Comparison of ENCODE assay signal across 16 cellular contexts in the genomic region with DNA sequence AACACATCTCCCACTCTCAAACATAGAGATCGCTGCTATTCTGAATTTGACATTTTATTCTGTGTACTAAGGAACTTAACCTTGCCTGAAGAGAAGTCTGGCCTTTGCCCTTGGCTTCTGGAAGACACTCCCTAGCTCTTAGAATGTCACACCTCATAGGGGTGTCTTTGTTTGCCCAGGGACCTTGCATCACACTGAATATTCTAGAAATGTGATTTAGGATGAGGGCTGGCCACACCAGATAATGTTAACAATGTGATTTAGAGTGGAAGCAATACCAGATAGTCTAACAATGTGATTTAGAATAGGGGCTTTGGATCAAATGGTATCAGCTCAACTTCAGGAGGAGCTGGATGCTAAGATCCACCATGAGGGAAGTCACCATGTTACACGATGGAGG. TPM values are rescaled to one million over a fixed set of nuclear protein-coding genes. Genes with fewer than 3 reads are reported as not detected.
DNase-seq lines count a peak whose midpoint lies in the region; ATAC-seq and TF ChIP-seq lines count a peak whose summit lies in the region.
"Had no signal": no experiment of that assay in that cellular context is flagged by ENCODE, and none has a peak within 500 bp of the region (broad histone marks: within the 10 kb centered on the region; RNA-seq: fewer than 3 reads in every experiment).

No MANE protein-coding gene starts in this region.

- peaks cover 31 to 44% (median 35%) of the 10 kb centered on the region in 10 experiments for H3K4me1 ChIP-seq in BLaER1 treated with 17β-estradiol and CSF1 and Interleukin-3, amounts not matched to agents 10 nM and 100 nM
- H3K4me1 ChIP-seq in DOHH2 (ENCODE audit: control insufficient read depth, low read length): peaks cover 24% of the 10 kb centered on the region
- H3K4me1 ChIP-seq: A549, BE2C had no signal

- peaks cover 17% of the 10 kb centered on the region for H3K27me3 Mint-ChIP-seq in activated CD8-positive, alpha-beta T cell treated with anti-CD3 and anti-CD28 coated beads, Interleukin-2, amount 10 ng/mL, durations not matched to agents 7 days and 5 days (ENCODE audit: low read depth)
- peaks cover 25% of the 10 kb centered on the region for H3K27me3 Mint-ChIP-seq in activated CD8-positive, alpha-beta T cell treated with anti-CD3 and anti-CD28 coated beads for 36 hours
- H3K27me3 Mint-ChIP-seq in dendritic cell treated with granulocyte-macrophage colony-stimulating factor and Interleukin-4, amounts not matched to agents 40 ng/mL and 50 ng/mL, for 4 days: peaks cover 1% of the 10 kb centered on the region

- H3K27ac ChIP-seq in BLaER1 treated with 17β-estradiol and CSF1 and Interleukin-3, amounts not matched to agents 10 nM and 100 nM: peak overlapping the region in 10 of 11 experiments; percentile 30 to 83 (median 68); a peak in 19 of 22 replicates
- no peak overlapping the region for H3K27ac ChIP-seq in DOHH2 (ENCODE audit: low read depth, low read length)
- H3K27ac ChIP-seq: A549 had no signal

- H3K4me3 ChIP-seq in BLaER1 treated with 17β-estradiol and CSF1 and Interleukin-3, amounts not matched to agents 10 nM and 100 nM: no peak overlapping the region
- H3K4me3 ChIP-seq in DOHH2 (ENCODE audit: low read length): no peak overlapping the region
- H3K4me3 ChIP-seq: A549, GM12878 had no signal

- POLR2A ChIA-PET in activated CD8-positive, alpha-beta T cell treated with anti-CD3 and anti-CD28 coated beads, Interleukin-2, amount 10 ng/mL, durations not matched to agents 7 days and 5 days (lab: Charles Lee): no interaction called here
- POLR2A ChIA-PET in activated CD8-positive, alpha-beta T cell treated with anti-CD3 and anti-CD28 coated beads for 36 hours (lab: Charles Lee): interaction anchor here (0.7 kb wide), 1 partner anchor 199 kb away, joined by 3 read pairs; no protein-coding TSS in a partner anchor
- POLR2A ChIA-PET in HEK293T (lab: Yijun Ruan, JAX): no interaction called here

- ATAC-seq in activated CD8-positive, alpha-beta T cell treated with anti-CD3 and anti-CD28 coated beads, Interleukin-2, amount 10 ng/mL, durations not matched to agents 7 days and 5 days: no peak
- no peak for ATAC-seq in activated CD8-positive, alpha-beta T cell treated with anti-CD3 and anti-CD28 coated beads for 36 hours
- ATAC-seq: A549, GM12878 had no signal

- peaks cover 0 to 8% (median 7%) of the 10 kb centered on the region in 11 experiments; a peak in 8 of 22 replicates for H3K9me3 ChIP-seq in BLaER1 treated with 17β-estradiol and CSF1 and Interleukin-3, amounts not matched to agents 10 nM and 100 nM (replicated peaks in 1 of 11)
- H3K9me3 ChIP-seq in DOHH2 (ENCODE audit: control insufficient read depth, insufficient read depth, low read length): peaks cover 5% of the 10 kb centered on the region
- H3K9me3 ChIP-seq: BE2C had no signal

- H3K9ac ChIP-seq in BLaER1 treated with 17β-estradiol and CSF1 and Interleukin-3, amounts not matched to agents 10 nM and 100 nM: peak overlapping the region in 3 of 11 experiments; percentile 29 to 62 (median 43); a peak in 4 of 22 replicates

- no peak for TF ChIP-seq CTCF in activated CD8-positive, alpha-beta T cell treated with anti-CD3 and anti-CD28 coated beads for 36 hours (IDR thresholded peaks at IDR 0.05)
- no peak for TF ChIP-seq CTCF in DOHH2 (IDR thresholded peaks at IDR 0.05; ENCODE audit: low read depth, low read length, poor library complexity, severe bottlenecking)

- H3K9me2 ChIP-seq in DOHH2 (replicated peaks; ENCODE audit: control insufficient read depth, low read length): no peaks in the 10 kb centered on the region

- peak overlapping the region; percentile 76 for H3K27ac Mint-ChIP-seq in activated CD8-positive, alpha-beta T cell treated with anti-CD3 and anti-CD28 coated beads, Interleukin-2, amount 10 ng/mL, durations not matched to agents 7 days and 5 days
- no peak overlapping the region for H3K27ac Mint-ChIP-seq in activated CD8-positive, alpha-beta T cell treated with anti-CD3 and anti-CD28 coated beads for 36 hours
- peak overlapping the region; percentile 30 for H3K27ac Mint-ChIP-seq in dendritic cell treated with granulocyte-macrophage colony-stimulating factor and Interleukin-4, amounts not matched to agents 40 ng/mL and 50 ng/mL, for 4 days
- H3K27ac Mint-ChIP-seq: H9, IgD-negative memory B cell had no signal

- peaks cover 63% of the 10 kb centered on the region for H3K4me1 Mint-ChIP-seq in activated CD8-positive, alpha-beta T cell treated with anti-CD3 and anti-CD28 coated beads, Interleukin-2, amount 10 ng/mL, durations not matched to agents 7 days and 5 days (ENCODE audit: low read depth)
- peaks cover 12% of the 10 kb centered on the region for H3K4me1 Mint-ChIP-seq in activated CD8-positive, alpha-beta T cell treated with anti-CD3 and anti-CD28 coated beads for 36 hours (ENCODE audit: low read depth)
- peaks cover 34% of the 10 kb centered on the region for H3K4me1 Mint-ChIP-seq in dendritic cell treated with granulocyte-macrophage colony-stimulating factor and Interleukin-4, amounts not matched to agents 40 ng/mL and 50 ng/mL, for 4 days (ENCODE audit: low read depth)

- no peaks in the 10 kb centered on the region for H3F3A ChIP-seq in DOHH2 (ENCODE audit: control insufficient read depth, insufficient read depth)

- no peaks in the 10 kb centered on the region for H3K27me3 ChIP-seq in BLaER1 treated with 17β-estradiol and CSF1 and Interleukin-3, amounts not matched to agents 10 nM and 100 nM
- H3K27me3 ChIP-seq in DOHH2 (ENCODE audit: control insufficient read depth, low read length): peaks cover 10% of the 10 kb centered on the region; the same call in 1 of the 2 replicates

- no peak for DNase-seq in activated CD8-positive, alpha-beta T cell treated with anti-CD3 and anti-CD28 coated beads, Interleukin-2, amount 10 ng/mL, durations not matched to agents 7 days and 5 days
- no peak for DNase-seq in activated CD8-positive, alpha-beta T cell treated with anti-CD3 and anti-CD28 coated beads for 36 hours
- no peak for DNase-seq in HEK293T (ENCODE audit: extremely low spot score)
- no peak for DNase-seq in cerebellum (ENCODE audit: low spot score)
- DNase-seq: BE2C, DMS53, GOT3, H9 had no signal

- H3K36me3 ChIP-seq in BLaER1 treated with 17β-estradiol and CSF1 and Interleukin-3, amounts not matched to agents 10 nM and 100 nM: no peaks in the 10 kb centered on the region
- no peaks in the 10 kb centered on the region for H3K36me3 ChIP-seq in DOHH2 (ENCODE audit: control insufficient read depth, low read length)
- H3K36me3 ChIP-seq: BE2C had no signal

- H3K4me3 Mint-ChIP-seq in activated CD8-positive, alpha-beta T cell treated with anti-CD3 and anti-CD28 coated beads, Interleukin-2, amount 10 ng/mL, durations not matched to agents 7 days and 5 days: no peak overlapping the region
- H3K4me3 Mint-ChIP-seq in activated CD8-positive, alpha-beta T cell treated with anti-CD3 and anti-CD28 coated beads for 36 hours: no peak overlapping the region
- H3K4me3 Mint-ChIP-seq in dendritic cell treated with granulocyte-macrophage colony-stimulating factor and Interleukin-4, amounts not matched to agents 40 ng/mL and 50 ng/mL, for 4 days: no peak overlapping the region
- H3K4me3 Mint-ChIP-seq: H9, IgD-negative memory B cell had no signal

- no peaks in the 10 kb centered on the region for H4K20me1 ChIP-seq in BLaER1 treated with 17β-estradiol and CSF1 and Interleukin-3, amounts not matched to agents 10 nM and 100 nM
- no peaks in the 10 kb centered on the region for H4K20me1 ChIP-seq in DOHH2 (ENCODE audit: control insufficient read depth, insufficient read depth, low read depth, low read length)

- intact Hi-C loops in activated CD8-positive, alpha-beta T cell treated with anti-CD3 and anti-CD28 coated beads for 36 hours (cut with micrococcal nuclease): loop anchor here (5.0 kb wide), 1 partner anchor 100 kb away; no protein-coding TSS in a partner anchor
- intact Hi-C loops in dendritic cell treated with granulocyte-macrophage colony-stimulating factor and Interleukin-4, amounts not matched to agents 40 ng/mL and 50 ng/mL, for 4 days (cut with micrococcal nuclease): loop anchor here (10.0 kb wide), 1 partner anchor 53 kb away; no protein-coding TSS in a partner anchor

- CTCF ChIA-PET in activated CD8-positive, alpha-beta T cell treated with anti-CD3 and anti-CD28 coated beads, Interleukin-2, amount 10 ng/mL, durations not matched to agents 7 days and 5 days (lab: Charles Lee): interaction anchor here (0.6 to 4.1 kb wide), 11 partner anchors 8 to 103 kb away, joined by 3 to 22 read pairs (median 4); no protein-coding TSS in a partner anchor
- CTCF ChIA-PET in activated CD8-positive, alpha-beta T cell treated with anti-CD3 and anti-CD28 coated beads for 36 hours (lab: Charles Lee): interaction anchor here (1.3 to 2.3 kb wide), 4 partner anchors 12 to 127 kb away, joined by 3 to 14 read pairs (median 4); no protein-coding TSS in a partner anchor
- CTCF ChIA-PET in HEK293T (lab: Yijun Ruan, JAX): interaction anchor here (0.7 kb wide), 1 partner anchor 57 kb away, joined by 3 read pairs; no protein-coding TSS in a partner anchor

- H3K9me3 Mint-ChIP-seq in activated CD8-positive, alpha-beta T cell treated with anti-CD3 and anti-CD28 coated beads, Interleukin-2, amount 10 ng/mL, durations not matched to agents 7 days and 5 days (ENCODE audit: insufficient read depth): no peaks in the 10 kb centered on the region
- no peaks in the 10 kb centered on the region for H3K9me3 Mint-ChIP-seq in activated CD8-positive, alpha-beta T cell treated with anti-CD3 and anti-CD28 coated beads for 36 hours
- no peaks in the 10 kb centered on the region for H3K9me3 Mint-ChIP-seq in dendritic cell treated with granulocyte-macrophage colony-stimulating factor and Interleukin-4, amounts not matched to agents 40 ng/mL and 50 ng/mL, for 4 days
- H3K9me3 Mint-ChIP-seq: IgD-negative memory B cell had no signal

- no peaks in the 10 kb centered on the region for H3K79me2 ChIP-seq in DOHH2 (ENCODE audit: control insufficient read depth, low read length)

- peak overlapping the region; percentile 72 to 91 (median 80) for H3K4me2 ChIP-seq in BLaER1 treated with 17β-estradiol and CSF1 and Interleukin-3, amounts not matched to agents 10 nM and 100 nM
- H3K4me2 ChIP-seq in DOHH2 (ENCODE audit: low read length): peak overlapping the region; percentile 37; the same call in 1 of the 2 replicates
- H3K4me2 ChIP-seq: A549 had no signal

- peaks cover 4% of the 10 kb centered on the region for H3K36me3 Mint-ChIP-seq in activated CD8-positive, alpha-beta T cell treated with anti-CD3 and anti-CD28 coated beads, Interleukin-2, amount 10 ng/mL, durations not matched to agents 7 days and 5 days (ENCODE audit: low read depth)
- no peaks in the 10 kb centered on the region for H3K36me3 Mint-ChIP-seq in activated CD8-positive, alpha-beta T cell treated with anti-CD3 and anti-CD28 coated beads for 36 hours (ENCODE audit: low read depth)
- H3K36me3 Mint-ChIP-seq in dendritic cell treated with granulocyte-macrophage colony-stimulating factor and Interleukin-4, amounts not matched to agents 40 ng/mL and 50 ng/mL, for 4 days (ENCODE audit: low read depth): no peaks in the 10 kb centered on the region
- H3K36me3 Mint-ChIP-seq: IgD-negative memory B cell had no signal

RNA-seq across cellular contexts. Expression of a gene that starts 6.6 kb away (rescaled TPM):
- not detected for total RNA-seq in activated CD8-positive, alpha-beta T cell treated with anti-CD3 and anti-CD28 coated beads, Interleukin-2, amount 10 ng/mL, durations not matched to agents 7 days and 5 days
- total RNA-seq in activated CD8-positive, alpha-beta T cell treated with anti-CD3 and anti-CD28 coated beads for 36 hours: not detected
- not detected for total RNA-seq in cerebellum
- total RNA-seq: GM12878, H9, HT1080 had no signal

RNA-seq across cellular contexts. Expression of a gene that starts 32.6 kb away (rescaled TPM):
- total RNA-seq in activated CD8-positive, alpha-beta T cell treated with anti-CD3 and anti-CD28 coated beads, Interleukin-2, amount 10 ng/mL, durations not matched to agents 7 days and 5 days: 1 to 10 TPM; 2.3 to 4.0 TPM
- total RNA-seq in activated CD8-positive, alpha-beta T cell treated with anti-CD3 and anti-CD28 coated beads for 36 hours: under 1 TPM in 1 of 2 experiments, not detected in 1; 0.54 TPM
- 0.36 TPM for total RNA-seq in cerebellum

RNA-seq across cellular contexts. Expression of a gene that starts 54.0 kb away (rescaled TPM):
- total RNA-seq in activated CD8-positive, alpha-beta T cell treated with anti-CD3 and anti-CD28 coated beads, Interleukin-2, amount 10 ng/mL, durations not matched to agents 7 days and 5 days: not detected
- under 1 TPM; 0.16 to 0.23 TPM for total RNA-seq in activated CD8-positive, alpha-beta T cell treated with anti-CD3 and anti-CD28 coated beads for 36 hours
- 7.1 TPM for total RNA-seq in cerebellum
- total RNA-seq: Daoy, GM12878, HT1080 had no signal
